18 cellular contexts compared by ENCODE assay signal in genomic region chr6:34030831-34031566, GRCh38.
"Had no signal": no experiment of that assay in that cellular context is flagged by ENCODE, and none has a peak within 500 bp of the region (broad histone marks: within the 10 kb centered on the region; RNA-seq: fewer than 3 reads in every experiment).

No MANE protein-coding gene starts in this region.

- H3K4me3 Mint-ChIP-seq: activated naive CD4-positive, alpha-beta T cell treated with anti-CD3 and anti-CD28 coated beads, Interleukin-2, amount 50 U/mL, for 24 hours; central memory CD8-positive, alpha-beta T cell; naive thymus-derived CD4-positive, alpha-beta T cell had no signal

- H3K36me3 ChIP-seq: gastrocnemius medialis, neutrophil, right atrium auricular region, stomach, thoracic aorta had no signal

- H3K36me3 Mint-ChIP-seq: activated naive CD4-positive, alpha-beta T cell treated with anti-CD3 and anti-CD28 coated beads, Interleukin-2, amount 50 U/mL, for 24 hours; brain; naive thymus-derived CD4-positive, alpha-beta T cell had no signal

- H3K4me3 ChIP-seq: gastrocnemius medialis, hepatocyte, lung, right atrium auricular region, stomach, thoracic aorta had no signal

- H3K27ac Mint-ChIP-seq: activated naive CD4-positive, alpha-beta T cell treated with anti-CD3 and anti-CD28 coated beads, Interleukin-2, amount 50 U/mL, for 24 hours had no signal

- H3K79me2 ChIP-seq: hepatocyte had no signal

- H3K27me3 ChIP-seq: gastrocnemius medialis, hepatocyte, neutrophil, right atrium auricular region had no signal

- H3K9me3 Mint-ChIP-seq: activated naive CD4-positive, alpha-beta T cell treated with anti-CD3 and anti-CD28 coated beads, Interleukin-2, amount 50 U/mL, for 24 hours; central memory CD8-positive, alpha-beta T cell; naive thymus-derived CD4-positive, alpha-beta T cell had no signal

- H3K4me1 Mint-ChIP-seq: activated naive CD4-positive, alpha-beta T cell treated with anti-CD3 and anti-CD28 coated beads, Interleukin-2, amount 50 U/mL, for 24 hours; central memory CD8-positive, alpha-beta T cell had no signal

- DNase-seq: activated effector memory CD4-positive, alpha-beta T cell treated with Interleukin-2 at 50 U/mL for 16 hours; amniotic stem cell; cortex of kidney; effector CD8-positive, alpha-beta T cell; gastrocnemius medialis; kidney glomerular epithelial cell; naive thymus-derived CD4-positive, alpha-beta T cell; small intestine; stomach had no signal

- H3K4me2 ChIP-seq: hepatocyte had no signal

- ATAC-seq: activated CD4-positive, CD25-positive, alpha-beta regulatory T cell treated with anti-CD3 and anti-CD28 coated beads, Interleukin-2, amount 50 U/mL, for 24 hours; gastrocnemius medialis; naive thymus-derived CD4-positive, alpha-beta T cell had no signal

- H3K27me3 Mint-ChIP-seq: activated naive CD4-positive, alpha-beta T cell treated with anti-CD3 and anti-CD28 coated beads, Interleukin-2, amount 50 U/mL, for 24 hours had no signal

- H3K9me3 ChIP-seq: gastrocnemius medialis, neutrophil, right atrium auricular region, stomach, thoracic aorta had no signal

- H3K4me1 ChIP-seq: gastrocnemius medialis, right atrium auricular region had no signal

- H2AFZ ChIP-seq: hepatocyte had no signal

- H3K27ac ChIP-seq: gastrocnemius medialis, hepatocyte, neutrophil, right atrium auricular region, stomach, thoracic aorta had no signal
